ENCODE assay signal across 27 cellular contexts in genomic region chr16:84239910-84240309, GRCh38. TPM values are rescaled to one million over a fixed set of nuclear protein-coding genes. Genes with fewer than 3 reads are reported as not detected.
A peak's percentile ranks its signal among the peaks of the same experiment; 100 is the strongest.
DNase-seq lines count a peak whose midpoint lies in the region; ATAC-seq and TF ChIP-seq lines count a peak whose summit lies in the region.
"Had no signal": no experiment of that assay in that cellular context is flagged by ENCODE, and none has a peak within 500 bp of the region (broad histone marks: within the 10 kb centered on the region; RNA-seq: fewer than 3 reads in every experiment).

A gene with protein sequence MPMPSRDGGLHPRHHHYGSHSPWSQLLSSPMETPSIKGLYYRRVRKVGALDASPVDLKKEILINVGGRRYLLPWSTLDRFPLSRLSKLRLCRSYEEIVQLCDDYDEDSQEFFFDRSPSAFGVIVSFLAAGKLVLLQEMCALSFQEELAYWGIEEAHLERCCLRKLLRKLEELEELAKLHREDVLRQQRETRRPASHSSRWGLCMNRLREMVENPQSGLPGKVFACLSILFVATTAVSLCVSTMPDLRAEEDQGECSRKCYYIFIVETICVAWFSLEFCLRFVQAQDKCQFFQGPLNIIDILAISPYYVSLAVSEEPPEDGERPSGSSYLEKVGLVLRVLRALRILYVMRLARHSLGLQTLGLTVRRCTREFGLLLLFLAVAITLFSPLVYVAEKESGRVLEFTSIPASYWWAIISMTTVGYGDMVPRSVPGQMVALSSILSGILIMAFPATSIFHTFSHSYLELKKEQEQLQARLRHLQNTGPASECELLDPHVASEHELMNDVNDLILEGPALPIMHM (minus strand): TSS chr16:84240012. CDS start chr16:84237485, 2,527 bp downstream.

- 0 out of 2 replicates have a peak, but pooled peaks cover 6% of the 10 kb centered on the region for H4K20me1 ChIP-seq in BLaER1
- H4K20me1 ChIP-seq in GM23338 (replicated peaks; ENCODE audit: insufficient read depth) = no peaks in the 10 kb centered on the region

- H3K36me3 Mint-ChIP-seq in GM23338 (ENCODE audit: low read depth) (no peaks in the 10 kb centered on the region), nephron (ENCODE audit: low read depth) (no peaks in the 10 kb centered on the region)

- H3K27me3 ChIP-seq in BLaER1 (no peaks in the 10 kb centered on the region), GM23338 (ENCODE audit: insufficient read depth) (no peaks in the 10 kb centered on the region), SJCRH30 (no peaks in the 10 kb centered on the region)

- TF ChIP-seq CTCF in GM23338 (conservative IDR thresholded peaks at IDR 0.05; ENCODE audit: low read depth in 2 of 2) = no peak
- TF ChIP-seq CTCF in nephron (IDR thresholded peaks at IDR 0.05; ENCODE audit: unreplicated experiment in 3 of 3) = no peak

- ATAC-seq in GM23338 = no peak
- ATAC-seq in HG02870 (IDR thresholded peaks at IDR 0.05; ENCODE audit: unreplicated experiment) = no peak
- no peak for ATAC-seq in GM21515 (IDR thresholded peaks at IDR 0.05; ENCODE audit: unreplicated experiment)
- ATAC-seq: body of pancreas, left lobe of liver, T-helper 17 cell had no signal

- no peaks in the 10 kb centered on the region for H3K4me1 Mint-ChIP-seq in GM23338
- H3K4me1 Mint-ChIP-seq in nephron = peaks cover 40% of the 10 kb centered on the region
- H3K4me1 Mint-ChIP-seq: activated B cell treated with CpG ODN at 0.5 μM for 24 hours, naive B cell, T-helper 17 cell had no signal

- peaks cover 4% of the 10 kb centered on the region for H3K27me3 Mint-ChIP-seq in GM23338 (ENCODE audit: insufficient read depth, low read depth, poor library complexity)
- H3K27me3 Mint-ChIP-seq in nephron (ENCODE audit: low read depth) = peaks cover 46% of the 10 kb centered on the region

- H3K4me2 ChIP-seq in BLaER1 (peak within 1 kb of the TSS; percentile 90), GM23338 (no peak within 1 kb of the TSS)

- no peaks in the 10 kb centered on the region for H3K9me3 ChIP-seq in BLaER1
- H3K9me3 ChIP-seq in SJCRH30 (replicated peaks) = no peaks in the 10 kb centered on the region
- H3K9me3 ChIP-seq: adrenal gland, body of pancreas, SJSA1 had no signal

- H2AFZ ChIP-seq in GM23338 = peak within 1 kb of the TSS; percentile 76
- H2AFZ ChIP-seq: GM23248 had no signal

- H3K9me3 Mint-ChIP-seq in GM23338 (peaks cover 11% of the 10 kb centered on the region), nephron (peaks cover 5% of the 10 kb centered on the region)

- H3K36me3 ChIP-seq in BLaER1 (no peaks in the 10 kb centered on the region), GM23338 (ENCODE audit: insufficient read depth) (no peaks in the 10 kb centered on the region), SJCRH30 (no peaks in the 10 kb centered on the region)
- H3K36me3 ChIP-seq: adrenal gland, SJSA1, spleen had no signal

- H3K27ac Mint-ChIP-seq in GM23338 (no peak within 1 kb of the TSS), nephron (peak within 1 kb of the TSS; percentile 23 to 50 (median 44))
- H3K27ac Mint-ChIP-seq: activated B cell treated with CpG ODN at 0.5 μM for 24 hours; activated naive CD4-positive, alpha-beta T cell treated with anti-CD3 and anti-CD28 coated beads for 36 hours; T-helper 17 cell had no signal

- DNase-seq in GM23338 (ENCODE audit: low spot score) = no peak
- peak; percentile 88 for DNase-seq in SJCRH30
- DNase-seq in GM03348 (ENCODE audit: low spot score) = no peak
- DNase-seq: activated B cell treated with CpG ODN at 0.5 μM for 24 hours; activated naive CD4-positive, alpha-beta T cell treated with anti-CD3 and anti-CD28 coated beads for 36 hours; body of pancreas; Calu3; naive B cell; NCI-H1436 treated with DMSO at 0.1 percent for 48 hours; NCI-H2107; NCI-H510A treated with DMSO at 0.1 percent for 48 hours; occipital lobe; spleen; T-helper 17 cell; trophoblast cell had no signal

- 0 out of 2 replicates have a peak within 1 kb of the TSS, but pooled peaks have one; percentile 37 for H3K9ac ChIP-seq in BLaER1
- H3K9ac ChIP-seq: GM23248 had no signal

- H3K4me1 ChIP-seq in BLaER1 (peaks cover 28% of the 10 kb centered on the region), GM23338 (ENCODE audit: insufficient read depth) (no peaks in the 10 kb centered on the region), SJCRH30 (peaks cover 15% of the 10 kb centered on the region)
- H3K4me1 ChIP-seq: adrenal gland, body of pancreas, SJSA1 had no signal

- H3K79me2 ChIP-seq in GM23338 (replicated peaks; ENCODE audit: insufficient read depth) = no peaks in the 10 kb centered on the region

- H3K27ac ChIP-seq in BLaER1 (peak within 1 kb of the TSS; percentile 61), GM23338 (ENCODE audit: low read depth) (no peak within 1 kb of the TSS), SJCRH30 (peak within 1 kb of the TSS; percentile 71)
- H3K27ac ChIP-seq: adrenal gland, body of pancreas, C4-2B, GM23248, SJSA1, spleen had no signal

- H3K4me3 ChIP-seq in BLaER1 (no peak within 1 kb of the TSS), GM23338 (no peak within 1 kb of the TSS), SJCRH30 (peak within 1 kb of the TSS; percentile 56)
- H3K4me3 ChIP-seq: adrenal gland, body of pancreas, GM23248, SJSA1, spleen had no signal

- 0 out of 2 replicates have a peak, but pooled peaks cover 2% of the 10 kb centered on the region for H3K9me2 ChIP-seq in GM23338 (ENCODE audit: insufficient read depth)

- no peaks in the 10 kb centered on the region for H3F3A ChIP-seq in GM23338 (replicated peaks; ENCODE audit: low read depth)

- H3K4me3 Mint-ChIP-seq in GM23338 (no peak within 1 kb of the TSS), nephron (peak within 1 kb of the TSS in 1 of 3 experiments; percentile 25)
- H3K4me3 Mint-ChIP-seq: activated B cell treated with CpG ODN at 0.5 μM for 24 hours; activated naive CD4-positive, alpha-beta T cell treated with anti-CD3 and anti-CD28 coated beads for 36 hours; T-helper 17 cell had no signal

TF ChIP-seq in GM23338, 12 proteins besides CTCF, POLR2A, EP300 and RAD21 (continues in another document):
- TF ChIP-seq ZNF331 (CRISPR knock-in tag; IDR thresholded peaks at IDR 0.05; ENCODE audit: low read depth) (no peak), JUNB (IDR thresholded peaks at IDR 0.05; ENCODE audit: unreplicated experiment) (no peak), POLR2AphosphoS5 (IDR thresholded peaks at IDR 0.05; ENCODE audit: low read depth) (no peak), ZNF114 (CRISPR knock-in tag; IDR thresholded peaks at IDR 0.05) (no peak), ZNF462 (CRISPR knock-in tag; IDR thresholded peaks at IDR 0.05) (no peak)

RNA-seq across cellular contexts. Expression of the gene that starts here (rescaled TPM):
- total RNA-seq in GM23338 (2014; rRNA removed; shearing (Covaris generic)) = 0.07 TPM in 1 of 2 replicates, not detected in the other
- polyA plus RNA-seq in GM23338 (2016; fragmentation: Nextera tagmentation; extraction: Ambion mirVana) = not detected in 2 replicates
- total RNA-seq in SJCRH30 (2014; rRNA removed; shearing (Covaris generic)) = 2.1 and 2.4 TPM in 2 replicates
- total RNA-seq: activated B cell treated with CpG ODN at 0.5 μM for 24 hours; activated naive CD4-positive, alpha-beta T cell treated with anti-CD3 and anti-CD28 coated beads for 36 hours; body of pancreas; Calu3; chondrocyte; Daoy; GM23248; left lobe of liver; mesenteric fat pad; occipital lobe; SJSA1; spleen; T-helper 17 cell had no signal
- polyA plus RNA-seq: GM23248, spleen had no signal

Comparison
In these comparisons a context has a peak if more than half of its experiments do, and no peak if none do; other contexts are left out.
1. DNase-seq: peak in SJCRH30 (2 of 2); none in GM23338 (single experiment) and GM03348 (single experiment).